Comparison of ENCODE assay signal across 15 cellular contexts in genomic region chr1:68136187-68136586, GRCh38.
"Had no signal": no experiment of that assay in that cellular context is flagged by ENCODE, and none has a peak within 500 bp of the region (broad histone marks: within the 10 kb centered on the region; RNA-seq: fewer than 3 reads in every experiment).

No MANE protein-coding gene starts in this region.

- ATAC-seq: lower lobe of right lung had no signal

- H3K4me3 ChIP-seq: cardiac muscle cell, lower lobe of right lung, right atrium auricular region, skin epidermis, stomach, thoracic aorta had no signal

- DNase-seq: activated CD4-positive, alpha-beta T cell treated with anti-CD3 and anti-CD28 coated beads, Interleukin-2, amount 50 U/mL, for 48 hours; activated CD4-positive, CD25-positive, alpha-beta regulatory T cell treated with anti-CD3 and anti-CD28 coated beads, Interleukin-2, amount 50 U/mL, for 72 hours; activated naive CD8-positive, alpha-beta T cell treated with anti-CD3 and anti-CD28 coated beads, Interleukin-2, amount 10 ng/mL, durations not matched to agents 7 days and 5 days; activated T-cell treated with anti-CD3 and anti-CD28 coated beads, Interleukin-2, amount 50 U/mL, for 48 hours; anterior cingulate cortex; hypothalamus; lower lobe of right lung; naive B cell; posterior cingulate gyrus; stomach had no signal

- H3K27me3 ChIP-seq: cardiac muscle cell, neutrophil, right atrium auricular region, stomach had no signal
